ENCODE assay signal across 8 cellular contexts in the genomic region with DNA sequence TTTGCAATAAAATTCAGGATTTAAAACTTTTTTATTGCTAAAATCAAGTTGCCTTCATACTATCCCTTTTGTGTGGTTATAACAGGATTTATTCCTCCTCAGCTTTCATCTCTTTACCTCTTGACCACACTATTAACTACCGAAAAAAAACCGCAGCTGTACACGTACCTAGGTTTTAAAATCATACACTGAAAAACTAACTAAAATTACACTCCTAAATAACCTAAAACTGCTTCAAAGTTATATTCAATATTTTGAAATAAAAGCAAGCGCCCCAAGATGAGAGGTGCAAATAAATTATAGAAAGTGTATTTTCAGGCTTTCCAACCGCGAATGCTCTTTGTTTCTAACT. TPM values are rescaled to one million over a fixed set of nuclear protein-coding genes. Genes with fewer than 3 reads are reported as not detected.
DNase-seq lines count a peak whose midpoint lies in the region; ATAC-seq and TF ChIP-seq lines count a peak whose summit lies in the region.

No MANE protein-coding gene starts in this region.

- H3K4me1 ChIP-seq in KMS-11 (ENCODE audit: low read depth, poor library complexity, severe bottlenecking): peaks cover 21% of the 10 kb centered on the region

- H4K20me1 ChIP-seq in KMS-11 (ENCODE audit: insufficient read depth) (no peaks in the 10 kb centered on the region), neural cell (ENCODE audit: insufficient read depth) (no peaks in the 10 kb centered on the region)

- H3K9me3 ChIP-seq in neural cell (ENCODE audit: low read length): no peaks in the 10 kb centered on the region

- peak overlapping the region; percentile 92 for H3K27ac ChIP-seq in C4-2B
- 0 out of 2 replicates have a peak overlapping the region, but pooled peaks have one; percentile 7 for H3K27ac ChIP-seq in KMS-11
- no peak overlapping the region for H3K27ac ChIP-seq in neural cell (ENCODE audit: low read length)

- no peaks in the 10 kb centered on the region for H3F3A ChIP-seq in neural cell (ENCODE audit: insufficient read depth, low read length, poor library complexity, severe bottlenecking)

- DNase-seq in choroid plexus epithelial cell (ENCODE audit: low read depth): no peak
- DNase-seq in activated CD4-positive, alpha-beta T cell treated with anti-CD3 and anti-CD28 coated beads, Interleukin-2, amount 50 U/mL, for 48 hours: no peak
- no peak for DNase-seq in activated CD4-positive, CD25-positive, alpha-beta regulatory T cell treated with anti-CD3 and anti-CD28 coated beads, Interleukin-2, amount 50 U/mL, for 72 hours

- H3K79me2 ChIP-seq in KMS-11 (ENCODE audit: insufficient read depth, low read depth) (no peaks in the 10 kb centered on the region), neural cell (replicated peaks; ENCODE audit: insufficient read depth, low read length) (peaks cover 9% of the 10 kb centered on the region)

- no peak for TF ChIP-seq RAD21 in neural cell (conservative IDR thresholded peaks at IDR 0.05)

- ATAC-seq in HG02970 (IDR thresholded peaks at IDR 0.05; ENCODE audit: low FRiP score, unreplicated experiment) (no peak), HG03460 (IDR thresholded peaks at IDR 0.05; ENCODE audit: unreplicated experiment) (no peak)

- H3K36me3 ChIP-seq in KMS-11 (ENCODE audit: insufficient read depth): no peaks in the 10 kb centered on the region
- H3K36me3 ChIP-seq in neural cell (ENCODE audit: insufficient read depth, low read length): no peaks in the 10 kb centered on the region

- H3K4me2 ChIP-seq in KMS-11 (peak overlapping the region; percentile 86), neural cell (ENCODE audit: low read length) (peak overlapping the region; percentile 71)

- no peak for TF ChIP-seq EP300 in neural cell (conservative IDR thresholded peaks at IDR 0.05; ENCODE audit: poor library complexity, severe bottlenecking)

- no peaks in the 10 kb centered on the region for H3K9me2 ChIP-seq in neural cell (ENCODE audit: insufficient read depth, low read length)

- H2AFZ ChIP-seq in KMS-11 (ENCODE audit: low read depth) (peak overlapping the region; percentile 62), neural cell (ENCODE audit: low read depth, low read length) (no peak overlapping the region)

- H3K9ac ChIP-seq in KMS-11 (peak overlapping the region; percentile 36; the same call in 1 of the 2 replicates), neural cell (ENCODE audit: low read length) (peak overlapping the region; percentile 73)

- TF ChIP-seq CTCF in C4-2B (conservative IDR thresholded peaks at IDR 0.05) (no peak), KMS-11 (conservative IDR thresholded peaks at IDR 0.05; ENCODE audit: low read depth, low read length) (no peak), choroid plexus epithelial cell (conservative IDR thresholded peaks at IDR 0.05; ENCODE audit: low read depth, low read length) (no peak), neural cell (IDR thresholded peaks at IDR 0.05; ENCODE audit: poor library complexity, severe bottlenecking) (no peak)

- H3K4me3 ChIP-seq in KMS-11 (IDR thresholded peaks at IDR 0.05; ENCODE audit: insufficient read depth, low read depth, low read length) (no peak overlapping the region), choroid plexus epithelial cell (ENCODE audit: low read depth, low read length) (peak overlapping the region; percentile 84), neural cell (ENCODE audit: low read length) (peak overlapping the region; percentile 97)

- H3K27me3 ChIP-seq in KMS-11 (ENCODE audit: insufficient read depth, low read depth) (no peaks in the 10 kb centered on the region), neural cell (ENCODE audit: insufficient read depth, low read depth, low read length) (no peaks in the 10 kb centered on the region)

TF ChIP-seq in neural cell, 6 proteins besides CTCF, POLR2A, EP300 and RAD21:
- TF ChIP-seq MXI1 (conservative IDR thresholded peaks at IDR 0.05; ENCODE audit: poor library complexity, severe bottlenecking) (no peak), POLR2AphosphoS5 (IDR thresholded peaks at IDR 0.05) (no peak), EZH2 (IDR thresholded peaks at IDR 0.05; ENCODE audit: borderline replicate concordance, insufficient read depth, low read length, poor library complexity, severe bottlenecking) (no peak), TAF1 (IDR thresholded peaks at IDR 0.05; ENCODE audit: low read depth) (no peak), SMC3 (conservative IDR thresholded peaks at IDR 0.05; ENCODE audit: poor library complexity) (no peak)
- TF ChIP-seq, protein P1, sequence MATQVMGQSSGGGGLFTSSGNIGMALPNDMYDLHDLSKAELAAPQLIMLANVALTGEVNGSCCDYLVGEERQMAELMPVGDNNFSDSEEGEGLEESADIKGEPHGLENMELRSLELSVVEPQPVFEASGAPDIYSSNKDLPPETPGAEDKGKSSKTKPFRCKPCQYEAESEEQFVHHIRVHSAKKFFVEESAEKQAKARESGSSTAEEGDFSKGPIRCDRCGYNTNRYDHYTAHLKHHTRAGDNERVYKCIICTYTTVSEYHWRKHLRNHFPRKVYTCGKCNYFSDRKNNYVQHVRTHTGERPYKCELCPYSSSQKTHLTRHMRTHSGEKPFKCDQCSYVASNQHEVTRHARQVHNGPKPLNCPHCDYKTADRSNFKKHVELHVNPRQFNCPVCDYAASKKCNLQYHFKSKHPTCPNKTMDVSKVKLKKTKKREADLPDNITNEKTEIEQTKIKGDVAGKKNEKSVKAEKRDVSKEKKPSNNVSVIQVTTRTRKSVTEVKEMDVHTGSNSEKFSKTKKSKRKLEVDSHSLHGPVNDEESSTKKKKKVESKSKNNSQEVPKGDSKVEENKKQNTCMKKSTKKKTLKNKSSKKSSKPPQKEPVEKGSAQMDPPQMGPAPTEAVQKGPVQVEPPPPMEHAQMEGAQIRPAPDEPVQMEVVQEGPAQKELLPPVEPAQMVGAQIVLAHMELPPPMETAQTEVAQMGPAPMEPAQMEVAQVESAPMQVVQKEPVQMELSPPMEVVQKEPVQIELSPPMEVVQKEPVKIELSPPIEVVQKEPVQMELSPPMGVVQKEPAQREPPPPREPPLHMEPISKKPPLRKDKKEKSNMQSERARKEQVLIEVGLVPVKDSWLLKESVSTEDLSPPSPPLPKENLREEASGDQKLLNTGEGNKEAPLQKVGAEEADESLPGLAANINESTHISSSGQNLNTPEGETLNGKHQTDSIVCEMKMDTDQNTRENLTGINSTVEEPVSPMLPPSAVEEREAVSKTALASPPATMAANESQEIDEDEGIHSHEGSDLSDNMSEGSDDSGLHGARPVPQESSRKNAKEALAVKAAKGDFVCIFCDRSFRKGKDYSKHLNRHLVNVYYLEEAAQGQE (IDR thresholded peaks at IDR 0.05; ENCODE audit: borderline replicate concordance): no peak
TF ChIP-seq in neural cell: peak in this region for 0.

RNA-seq across cellular contexts. Expression of a gene that starts 1.4 kb away (rescaled TPM):
- 88.8 and 112 TPM in 2 replicates for polyA plus RNA-seq in neural cell
- 40.6 and 49.7 TPM in 2 replicates for polyA minus RNA-seq in neural cell

RNA-seq across cellular contexts. Expression of a gene that starts 39.0 kb away (rescaled TPM):
- polyA plus RNA-seq in neural cell: 78.5 and 81.7 TPM in 2 replicates
- 19.7 and 26.8 TPM in 2 replicates for polyA minus RNA-seq in neural cell
